Comparison of ENCODE assay signal across 25 cellular contexts in genomic region chr3:17204049-17204650, GRCh38.
"Had no signal": no experiment of that assay in that cellular context is flagged by ENCODE, and none has a peak within 500 bp of the region (broad histone marks: within the 10 kb centered on the region; RNA-seq: fewer than 3 reads in every experiment).

No MANE protein-coding gene starts in this region.

- H3K36me3 ChIP-seq: adrenal gland, breast epithelium had no signal

- H3K4me3 ChIP-seq: adrenal gland, breast epithelium had no signal

- H3K27me3 Mint-ChIP-seq: activated naive CD4-positive, alpha-beta T cell treated with anti-CD3 and anti-CD28 coated beads, Interleukin-2, amount 10 ng/mL, durations not matched to agents 7 days and 5 days; activated naive CD8-positive, alpha-beta T cell treated with anti-CD3 and anti-CD28 coated beads for 36 hours; activated T-cell treated with anti-CD3 and anti-CD28 coated beads, Interleukin-2, amount 50 U/mL, for 24 hours had no signal

- ATAC-seq: activated CD4-positive, CD25-positive, alpha-beta regulatory T cell treated with anti-CD3 and anti-CD28 coated beads, Interleukin-2, amount 50 U/mL, for 24 hours; activated CD8-positive, alpha-beta T cell treated with anti-CD3 and anti-CD28 coated beads, Interleukin-2, amount 10 ng/mL, durations not matched to agents 7 days and 5 days; PC-3 had no signal

- H3K4me1 ChIP-seq: breast epithelium had no signal

- FAIRE-seq: RCC 7860 had no signal

- DNase-seq: activated CD4-positive, alpha-beta T cell treated with anti-CD3 and anti-CD28 coated beads for 4 hours; activated CD4-positive, alpha-beta T cell treated with anti-CD3 and anti-CD28 coated beads, Interleukin-2, amount 50 U/mL, for 4 hours; activated CD8-positive, alpha-beta T cell treated with anti-CD3 and anti-CD28 coated beads, Interleukin-2, amount 10 ng/mL, durations not matched to agents 7 days and 5 days; activated effector memory CD4-positive, alpha-beta T cell treated with anti-CD3 and anti-CD28 coated beads, Interleukin-2, amount 50 U/mL, for 16 hours; activated naive CD4-positive, alpha-beta T cell treated with anti-CD3 and anti-CD28 coated beads, Interleukin-2, amount 10 ng/mL, durations not matched to agents 7 days and 5 days; activated naive CD8-positive, alpha-beta T cell treated with anti-CD3 and anti-CD28 coated beads for 36 hours; activated T-cell treated with anti-CD3 and anti-CD28 coated beads, Interleukin-2, amount 50 U/mL, for 24 hours; adrenal gland; Kasumi-1; KBM-7; NCI-H1048; NCI-H146; NCI-H187 treated with DMSO at 0.1 percent for 48 hours; NCI-H2171; NCI-H2227 treated with DMSO at 0.1 percent for 48 hours; NCI-H446 treated with DMSO at 0.1 percent for 48 hours; NCI-H526 treated with DMSO at 0.1 percent for 48 hours; NCI-H82; PC-3; SHP77 treated with DMSO at 0.1 percent for 48 hours had no signal

- H3K27me3 ChIP-seq: adrenal gland, breast epithelium had no signal

- H3K27ac ChIP-seq: adrenal gland, breast epithelium had no signal

- H3K27ac Mint-ChIP-seq: activated CD8-positive, alpha-beta T cell treated with anti-CD3 and anti-CD28 coated beads, Interleukin-2, amount 10 ng/mL, durations not matched to agents 7 days and 5 days; activated naive CD4-positive, alpha-beta T cell treated with anti-CD3 and anti-CD28 coated beads, Interleukin-2, amount 10 ng/mL, durations not matched to agents 7 days and 5 days; activated naive CD8-positive, alpha-beta T cell treated with anti-CD3 and anti-CD28 coated beads for 36 hours; activated T-cell treated with anti-CD3 and anti-CD28 coated beads, Interleukin-2, amount 50 U/mL, for 24 hours; activated T-helper 1 cell treated with anti-CD3 and anti-CD28 coated beads, Interleukin-12 subunit alpha, Interleukin-12 subunit beta, Interleukin-2, Interleukin-4 antibody, amounts not matched to agents 30 ng/mL and 10 ng/mL and 1 ng/mL, durations not matched to agents 14 hours and 24 hours and 36 hours; T-helper 1 cell treated with Interleukin-12 subunit alpha and Interleukin-12 subunit beta and Interleukin-4 antibody, amounts not matched to agents 30 μg/mL and 1 μg/mL, for 36 hours had no signal

- H3K4me3 Mint-ChIP-seq: activated CD8-positive, alpha-beta T cell treated with anti-CD3 and anti-CD28 coated beads, Interleukin-2, amount 10 ng/mL, durations not matched to agents 7 days and 5 days; activated naive CD4-positive, alpha-beta T cell treated with anti-CD3 and anti-CD28 coated beads, Interleukin-2, amount 10 ng/mL, durations not matched to agents 7 days and 5 days; activated naive CD8-positive, alpha-beta T cell treated with anti-CD3 and anti-CD28 coated beads for 36 hours; activated T-cell treated with anti-CD3 and anti-CD28 coated beads, Interleukin-2, amount 50 U/mL, for 24 hours; activated T-helper 1 cell treated with anti-CD3 and anti-CD28 coated beads, Interleukin-12 subunit alpha, Interleukin-12 subunit beta, Interleukin-2, Interleukin-4 antibody, amounts not matched to agents 30 ng/mL and 10 ng/mL and 1 ng/mL, durations not matched to agents 14 hours and 24 hours and 36 hours; T-helper 1 cell treated with Interleukin-12 subunit alpha and Interleukin-12 subunit beta and Interleukin-4 antibody, amounts not matched to agents 30 μg/mL and 1 μg/mL, for 36 hours had no signal
